10 cellular contexts compared by ENCODE assay signal in the genomic region with DNA sequence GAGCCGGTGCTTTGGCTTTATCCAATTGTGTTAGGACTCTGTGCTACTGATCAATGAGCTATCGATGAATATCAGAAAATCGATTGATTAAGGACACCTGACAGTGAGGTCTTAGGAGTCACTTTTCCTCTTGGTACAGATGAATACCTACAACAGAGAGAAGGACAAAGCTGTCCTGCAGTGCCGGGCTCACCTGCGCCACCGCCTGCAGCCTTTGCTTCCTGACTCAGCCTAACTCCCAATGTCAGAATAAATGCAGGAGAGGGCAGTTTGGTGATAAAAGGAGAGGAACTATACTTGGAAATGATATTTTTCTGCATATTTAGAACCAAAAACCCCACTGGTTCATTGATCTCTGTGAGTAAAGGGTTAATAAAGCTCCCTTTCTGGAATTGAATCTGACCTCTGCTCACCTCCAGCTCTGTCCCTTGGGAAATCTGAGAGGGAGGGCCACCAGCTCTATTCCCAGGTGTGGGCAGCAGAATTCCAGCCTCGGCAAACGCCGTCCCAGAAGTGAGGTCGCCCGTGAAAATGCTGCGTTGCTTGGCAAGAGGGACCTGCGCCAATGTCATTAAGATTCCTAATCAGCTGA. TPM values are rescaled to one million over a fixed set of nuclear protein-coding genes. Genes with fewer than 3 reads are reported as not detected.
DNase-seq lines count a peak whose midpoint lies in the region; ATAC-seq and TF ChIP-seq lines count a peak whose summit lies in the region.
"Had no signal": no experiment of that assay in that cellular context is flagged by ENCODE, and none has a peak within 500 bp of the region (broad histone marks: within the 10 kb centered on the region; RNA-seq: fewer than 3 reads in every experiment).

No MANE protein-coding gene starts in this region.

- CTCF ChIA-PET in mammary epithelial cell (lab: Charles Lee; ENCODE audit: low non-redundant PET): no interaction called here

- no peak for TF ChIP-seq CTCF in heart left ventricle (IDR thresholded peaks at IDR 0.05)
- TF ChIP-seq CTCF in mammary epithelial cell (conservative IDR thresholded peaks at IDR 0.05 in 1 of 2, IDR thresholded peaks at IDR 0.05 in 1 of 2; ENCODE audit: extremely low read depth in 1 of 2, insufficient read depth in 1 of 2, low read depth in 1 of 2, low read length in 2 of 2): peak in 1 of 2 donors; percentile 8
- no peak for TF ChIP-seq CTCF in type B pancreatic cell (conservative IDR thresholded peaks at IDR 0.05)

- H2BK120ac ChIP-seq in mesendoderm (ENCODE audit: low read depth, low read length): no peak overlapping the region

- H3K79me2 ChIP-seq in mammary epithelial cell (ENCODE audit: insufficient read depth, low read length) (no peaks in the 10 kb centered on the region), mesendoderm (ENCODE audit: control insufficient read depth, insufficient read depth, low read length) (no peaks in the 10 kb centered on the region)

- 41 to 44% (median 42%) methylated on average over 13 of the region's 13 CpGs for WGBS in heart left ventricle, 4 donors
- WGBS in mammary epithelial cell (ENCODE audit: low coverage, missing lambda C conversion rate): 23% methylated on average over 12 of the region's 13 CpGs
- WGBS in mesendoderm (ENCODE audit: extremely low coverage, insufficient coverage, low lambda C conversion rate): no CpG with 5 or more reads among the region's 13 CpGs

- no peaks in the 10 kb centered on the region for H3K36me3 Mint-ChIP-seq in type B pancreatic cell

- H4K8ac ChIP-seq in mesendoderm (ENCODE audit: low read depth, low read length): no peak overlapping the region

- H3K18ac ChIP-seq in mesendoderm (ENCODE audit: low read length): no peak overlapping the region

- no peak overlapping the region for H2BK5ac ChIP-seq in mesendoderm (ENCODE audit: low read length)

- peaks cover 10% of the 10 kb centered on the region for H3K4me1 Mint-ChIP-seq in type B pancreatic cell (ENCODE audit: unreplicated experiment)
- H3K4me1 Mint-ChIP-seq: B cell had no signal

- in situ Hi-C loops in mammary epithelial cell (cut with MboI; ENCODE audit: low sequenced_read_pairs in 2 of 2): no loop called here

- DNase-seq in heart left ventricle (no peak), Right ventricle myocardium superior (no peak), mammary epithelial cell (no peak), mesendoderm (no peak), type B pancreatic cell (ENCODE audit: extremely low spot score, unreplicated experiment) (no peak), NCI-H1436 (lab: John Stamatoyannopoulos, UW) (no peak), SIG-M5 (lab: John Stamatoyannopoulos, UW) (no peak)
- no peak for DNase-seq in activated naive CD4-positive, alpha-beta T cell treated with Interleukin-2 at 50 U/mL for 16 hours
- DNase-seq: T1000 had no signal

- H3K27me3 Mint-ChIP-seq in type B pancreatic cell: peaks cover 8% of the 10 kb centered on the region

- H2BK15ac ChIP-seq in mesendoderm (replicated peaks; ENCODE audit: low read depth): no peak overlapping the region

- dilution Hi-C loops in mammary epithelial cell (cut with HindIII; ENCODE audit: low sequenced_read_pairs): no loop called here

- peaks cover 9% of the 10 kb centered on the region for H3K9me3 Mint-ChIP-seq in type B pancreatic cell

- H3K36me3 ChIP-seq in heart left ventricle (no peaks in the 10 kb centered on the region), mammary epithelial cell (ENCODE audit: insufficient read depth, low read length) (no peaks in the 10 kb centered on the region), mesendoderm (ENCODE audit: control insufficient read depth, insufficient read depth, low read length) (no peaks in the 10 kb centered on the region)

- H3K79me1 ChIP-seq in mesendoderm (ENCODE audit: low read length): no peaks in the 10 kb centered on the region

- H3K27me3 ChIP-seq in heart left ventricle: peaks cover 0 to 7% (median 0%) of the 10 kb centered on the region in 9 donors
- peaks cover 3% of the 10 kb centered on the region for H3K27me3 ChIP-seq in mammary epithelial cell (ENCODE audit: insufficient read depth, low read length)
- no peaks in the 10 kb centered on the region for H3K27me3 ChIP-seq in mesendoderm (ENCODE audit: insufficient read depth, low read length, poor library complexity)

- intact Hi-C loops in heart left ventricle (cut with DNase I) (no loop called here), Right ventricle myocardium superior (cut with DNase I) (no loop called here), mammary epithelial cell (cut with micrococcal nuclease) (no loop called here)

- H3K9ac ChIP-seq in mammary epithelial cell (ENCODE audit: insufficient read depth, low read length) (no peak overlapping the region), mesendoderm (ENCODE audit: low read length) (no peak overlapping the region)

- no peak overlapping the region for H3K23ac ChIP-seq in mesendoderm (ENCODE audit: low read length)

- no peak overlapping the region for H3K4ac ChIP-seq in mesendoderm (ENCODE audit: low read depth, low read length)

- H3K9me3 ChIP-seq in heart left ventricle: peaks cover 0 to 13% (median 8%) of the 10 kb centered on the region in 12 donors
- H3K9me3 ChIP-seq in mammary epithelial cell (replicated peaks; ENCODE audit: insufficient read depth, low read length): peaks cover 9% of the 10 kb centered on the region

- no peaks in the 10 kb centered on the region for H4K20me1 ChIP-seq in mammary epithelial cell (ENCODE audit: insufficient read depth, low read length)

- peak overlapping the region; percentile 71 for H3K4me3 Mint-ChIP-seq in type B pancreatic cell
- H3K4me3 Mint-ChIP-seq: B cell had no signal

- H3K27ac ChIP-seq in heart left ventricle (no peak overlapping the region), mammary epithelial cell (ENCODE audit: insufficient read depth, low read depth, low read length) (no peak overlapping the region), mesendoderm (ENCODE audit: low read depth, low read length) (no peak overlapping the region)

- peak overlapping the region; percentile 73 for H2AFZ ChIP-seq in mammary epithelial cell (ENCODE audit: low read depth, low read length)

- H3K27ac Mint-ChIP-seq in type B pancreatic cell: no peak overlapping the region
- H3K27ac Mint-ChIP-seq: B cell had no signal

- peak overlapping the region; percentile 9 for H3K56ac ChIP-seq in mesendoderm (ENCODE audit: low read length)

- H3K4me3 ChIP-seq in heart left ventricle: peak overlapping the region in 9 of 12 donors; percentile 17 to 44 (median 25)
- peak overlapping the region in 1 of 3 experiments; percentile 38 for H3K4me3 ChIP-seq in mammary epithelial cell (replicated peaks in 1 of 3; ENCODE audit: insufficient read depth in 1 of 3, low read depth in 2 of 3, low read length in 3 of 3)
- no peak overlapping the region for H3K4me3 ChIP-seq in mesendoderm (ENCODE audit: low read length)

- H3K4me2 ChIP-seq in mammary epithelial cell (ENCODE audit: insufficient read depth, low read depth, low read length): peak overlapping the region; percentile 92
- peak overlapping the region; percentile 39 for H3K4me2 ChIP-seq in mesendoderm (ENCODE audit: low read length)

- TF ChIP-seq POLR2A in heart left ventricle (IDR thresholded peaks at IDR 0.05): no peak

- BruUV-seq in mammary epithelial cell (replicated peaks; lab: Mats Ljungman, UMichigan): no TSS peak

- H2AK5ac ChIP-seq in mesendoderm (ENCODE audit: low read length): no peak overlapping the region

- no peak overlapping the region for H4K5ac ChIP-seq in mesendoderm (ENCODE audit: low read length)

- H3K4me1 ChIP-seq in heart left ventricle: peaks cover 0 to 12% (median 0%) of the 10 kb centered on the region in 12 donors
- H3K4me1 ChIP-seq in mammary epithelial cell (ENCODE audit: insufficient read depth, low read length): peaks cover 6% of the 10 kb centered on the region
- H3K4me1 ChIP-seq in mesendoderm (ENCODE audit: control insufficient read depth, low read depth, low read length): peaks cover 1% of the 10 kb centered on the region

- ATAC-seq in heart left ventricle: no peak
- no peak for ATAC-seq in Right ventricle myocardium superior (ENCODE audit: poor library complexity)

RNA-seq across cellular contexts. Expression of gene POFUT2, which starts 39.3 kb away (rescaled TPM):
- total RNA-seq in heart left ventricle (10 to 100 TPM; 10.8 to 22.0 (median 18.5) TPM), Right ventricle myocardium superior (15.3 TPM), mammary epithelial cell (10 to 100 TPM; 19.3 to 25.0 TPM), type B pancreatic cell (ENCODE audit: low replicate concordance) (42.5 and 52.8 TPM in 2 replicates)
- polyA plus RNA-seq in heart left ventricle (10 to 100 TPM; 14.1 to 25.8 TPM), mammary epithelial cell (14.1 TPM)
- 9.7 TPM for polyA minus RNA-seq in mammary epithelial cell
- 17.3 TPM for polyA plus RNA-seq in mesendoderm (2013, experiment 1 of 2)
- polyA plus RNA-seq in mesendoderm (2013, experiment 2 of 2): 17.4 TPM
